ENCODE assay signal across 8 cellular contexts in the genomic region with DNA sequence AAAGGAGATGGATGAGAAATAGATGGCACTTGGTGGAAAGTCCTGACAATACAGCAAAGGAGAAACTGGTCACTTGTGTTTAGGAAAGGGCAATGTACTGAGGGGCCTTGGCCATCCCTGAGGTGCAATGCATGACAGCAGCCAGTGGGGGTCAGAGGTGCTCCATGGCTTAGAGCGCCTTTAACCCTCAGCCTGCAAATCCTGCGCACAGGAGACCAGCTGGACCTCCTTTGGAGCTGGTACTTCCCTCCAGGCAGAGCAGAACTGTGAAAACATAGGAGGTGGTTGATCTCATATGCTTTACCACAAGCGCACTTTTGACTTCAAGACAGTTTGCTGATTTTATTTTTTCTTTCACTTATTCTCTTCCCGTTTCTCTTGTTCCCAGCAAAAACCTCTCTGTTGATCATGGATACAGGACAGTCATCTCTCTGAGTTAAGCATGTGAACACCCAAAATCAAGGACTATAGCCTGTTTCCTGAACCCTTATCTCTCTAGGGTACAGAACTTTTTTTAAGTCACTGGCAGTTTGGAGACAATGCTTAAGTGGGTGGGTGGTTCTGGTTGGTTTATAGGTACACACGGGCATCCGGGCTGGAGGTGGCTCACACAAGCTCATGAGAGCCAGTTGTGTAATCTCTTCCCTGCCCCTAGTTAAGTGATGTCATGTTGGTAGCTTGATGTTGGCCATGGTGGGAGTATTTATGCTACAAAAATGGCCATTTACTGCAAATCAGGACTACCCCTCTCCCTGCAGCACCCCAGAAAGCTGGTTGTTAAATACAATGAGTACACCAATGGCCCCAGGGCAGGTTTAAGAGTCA. TPM values are rescaled to one million over a fixed set of nuclear protein-coding genes. Genes with fewer than 3 reads are reported as not detected.
A peak's percentile ranks its signal among the peaks of the same experiment; 100 is the strongest.
DNase-seq lines count a peak whose midpoint lies in the region; ATAC-seq and TF ChIP-seq lines count a peak whose summit lies in the region.

No MANE protein-coding gene starts in this region.

- WGBS in liver: 37% methylated on average over 6 of the region's 6 CpGs

- TF ChIP-seq RAD21 in liver (IDR thresholded peaks at IDR 0.05): peak; percentile 100

- no peak overlapping the region for H3K4me3 ChIP-seq in choroid plexus epithelial cell (ENCODE audit: low read depth, low read length)
- H3K4me3 ChIP-seq in liver (ENCODE audit: low read depth in 1 of 3, low read length in 3 of 3): no peak overlapping the region

- DNase-seq in Ammon's horn (ENCODE audit: low spot score): peak; percentile 94
- DNase-seq in NCI-H524 (lab: John Stamatoyannopoulos, UW): peak; percentile 59 to 87
- peak; percentile 87 for DNase-seq in activated CD4-positive, alpha-beta T cell treated with anti-CD3 and anti-CD28 coated beads for 48 hours
- DNase-seq in choroid plexus epithelial cell (ENCODE audit: low read depth): peak; percentile 96
- DNase-seq in stimulated activated CD4-positive, alpha-beta T cell treated with anti-CD3 and anti-CD28 coated beads, TNF-alpha, amount 100 ng/mL, for 4 hours (ENCODE audit: low read depth in 3 of 3): peak; percentile 55 to 64 (median 58)

- ATAC-seq in GM19025 (IDR thresholded peaks at IDR 0.05; ENCODE audit: low read depth, unreplicated experiment) (peak; percentile 84), HG03159 (IDR thresholded peaks at IDR 0.05; ENCODE audit: unreplicated experiment) (peak; percentile 81)

- H3K36me3 ChIP-seq in liver (ENCODE audit: control insufficient read depth in 4 of 4, insufficient read depth in 3 of 4, low read depth in 1 of 4, low read length in 3 of 4): no peaks in the 10 kb centered on the region

- no peaks in the 10 kb centered on the region for H3K4me1 ChIP-seq in liver (ENCODE audit: control insufficient read depth in 4 of 4, insufficient read depth in 4 of 4, low read length in 3 of 4)

- TF ChIP-seq CTCF in choroid plexus epithelial cell (conservative IDR thresholded peaks at IDR 0.05; ENCODE audit: low read depth, low read length): peak; percentile 100
- TF ChIP-seq CTCF in liver (IDR thresholded peaks at IDR 0.05; ENCODE audit: low read depth, low read length, missing input control): peak; percentile 99

- no peaks in the 10 kb centered on the region for H3K9me3 ChIP-seq in liver (ENCODE audit: control insufficient read depth in 4 of 4, low read length in 3 of 4)

- H3K27me3 ChIP-seq in liver (ENCODE audit: control insufficient read depth in 4 of 4, insufficient read depth in 4 of 4, low read length in 3 of 4): no peaks in the 10 kb centered on the region

- H3K27ac ChIP-seq in liver (ENCODE audit: low read depth in 1 of 2, low read length in 2 of 2): no peak overlapping the region

- H3K9ac ChIP-seq in liver (ENCODE audit: low read depth in 1 of 2, low read length in 2 of 2): no peak overlapping the region

TF ChIP-seq in liver, 16 proteins besides CTCF, POLR2A, EP300 and RAD21:
- TF ChIP-seq EGR1 (IDR thresholded peaks at IDR 0.05; ENCODE audit: low read depth in 2 of 2) (no peak), FOXA1 (IDR thresholded peaks at IDR 0.05) (no peak), NR2F2 (IDR thresholded peaks at IDR 0.05) (peak; percentile 69), JUND (IDR thresholded peaks at IDR 0.05) (no peak), RXRA (IDR thresholded peaks at IDR 0.05) (peak; percentile 84 to 87), FOXA2 (IDR thresholded peaks at IDR 0.05) (no peak)
- TF ChIP-seq, protein P1, sequence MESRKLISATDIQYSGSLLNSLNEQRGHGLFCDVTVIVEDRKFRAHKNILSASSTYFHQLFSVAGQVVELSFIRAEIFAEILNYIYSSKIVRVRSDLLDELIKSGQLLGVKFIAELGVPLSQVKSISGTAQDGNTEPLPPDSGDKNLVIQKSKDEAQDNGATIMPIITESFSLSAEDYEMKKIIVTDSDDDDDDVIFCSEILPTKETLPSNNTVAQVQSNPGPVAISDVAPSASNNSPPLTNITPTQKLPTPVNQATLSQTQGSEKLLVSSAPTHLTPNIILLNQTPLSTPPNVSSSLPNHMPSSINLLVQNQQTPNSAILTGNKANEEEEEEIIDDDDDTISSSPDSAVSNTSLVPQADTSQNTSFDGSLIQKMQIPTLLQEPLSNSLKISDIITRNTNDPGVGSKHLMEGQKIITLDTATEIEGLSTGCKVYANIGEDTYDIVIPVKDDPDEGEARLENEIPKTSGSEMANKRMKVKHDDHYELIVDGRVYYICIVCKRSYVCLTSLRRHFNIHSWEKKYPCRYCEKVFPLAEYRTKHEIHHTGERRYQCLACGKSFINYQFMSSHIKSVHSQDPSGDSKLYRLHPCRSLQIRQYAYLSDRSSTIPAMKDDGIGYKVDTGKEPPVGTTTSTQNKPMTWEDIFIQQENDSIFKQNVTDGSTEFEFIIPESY (IDR thresholded peaks at IDR 0.05): no peak
- TF ChIP-seq, protein P2, sequence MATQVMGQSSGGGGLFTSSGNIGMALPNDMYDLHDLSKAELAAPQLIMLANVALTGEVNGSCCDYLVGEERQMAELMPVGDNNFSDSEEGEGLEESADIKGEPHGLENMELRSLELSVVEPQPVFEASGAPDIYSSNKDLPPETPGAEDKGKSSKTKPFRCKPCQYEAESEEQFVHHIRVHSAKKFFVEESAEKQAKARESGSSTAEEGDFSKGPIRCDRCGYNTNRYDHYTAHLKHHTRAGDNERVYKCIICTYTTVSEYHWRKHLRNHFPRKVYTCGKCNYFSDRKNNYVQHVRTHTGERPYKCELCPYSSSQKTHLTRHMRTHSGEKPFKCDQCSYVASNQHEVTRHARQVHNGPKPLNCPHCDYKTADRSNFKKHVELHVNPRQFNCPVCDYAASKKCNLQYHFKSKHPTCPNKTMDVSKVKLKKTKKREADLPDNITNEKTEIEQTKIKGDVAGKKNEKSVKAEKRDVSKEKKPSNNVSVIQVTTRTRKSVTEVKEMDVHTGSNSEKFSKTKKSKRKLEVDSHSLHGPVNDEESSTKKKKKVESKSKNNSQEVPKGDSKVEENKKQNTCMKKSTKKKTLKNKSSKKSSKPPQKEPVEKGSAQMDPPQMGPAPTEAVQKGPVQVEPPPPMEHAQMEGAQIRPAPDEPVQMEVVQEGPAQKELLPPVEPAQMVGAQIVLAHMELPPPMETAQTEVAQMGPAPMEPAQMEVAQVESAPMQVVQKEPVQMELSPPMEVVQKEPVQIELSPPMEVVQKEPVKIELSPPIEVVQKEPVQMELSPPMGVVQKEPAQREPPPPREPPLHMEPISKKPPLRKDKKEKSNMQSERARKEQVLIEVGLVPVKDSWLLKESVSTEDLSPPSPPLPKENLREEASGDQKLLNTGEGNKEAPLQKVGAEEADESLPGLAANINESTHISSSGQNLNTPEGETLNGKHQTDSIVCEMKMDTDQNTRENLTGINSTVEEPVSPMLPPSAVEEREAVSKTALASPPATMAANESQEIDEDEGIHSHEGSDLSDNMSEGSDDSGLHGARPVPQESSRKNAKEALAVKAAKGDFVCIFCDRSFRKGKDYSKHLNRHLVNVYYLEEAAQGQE (IDR thresholded peaks at IDR 0.05): peak; percentile 22
TF ChIP-seq in liver: peak in this region for 3.

RNA-seq across cellular contexts. Expression of a gene that starts 37.6 kb away (rescaled TPM):
- 1 to 10 TPM in 1 of 2 donors, under 1 TPM in 1; 0.37 to 1.0 TPM for total RNA-seq in liver
- 1 to 10 TPM; 1.7 to 1.9 TPM for polyA plus RNA-seq in liver
